Comparison of ENCODE assay signal across 11 cellular contexts in genomic region chr4:146124023-146124680, GRCh38. TPM values are rescaled to one million over a fixed set of nuclear protein-coding genes. Genes with fewer than 3 reads are reported as not detected.
A peak's percentile ranks its signal among the peaks of the same experiment; 100 is the strongest.
DNase-seq lines count a peak whose midpoint lies in the region; ATAC-seq and TF ChIP-seq lines count a peak whose summit lies in the region.
"Had no signal": no experiment of that assay in that cellular context is flagged by ENCODE, and none has a peak within 500 bp of the region (broad histone marks: within the 10 kb centered on the region; RNA-seq: fewer than 3 reads in every experiment).

No MANE protein-coding gene starts in this region.

- ATAC-seq in activated naive CD4-positive, alpha-beta T cell treated with anti-CD3 and anti-CD28 coated beads, Interleukin-2, amount 50 U/mL, for 72 hours = peak; percentile 44 to 66
- ATAC-seq in HG02678 (IDR thresholded peaks at IDR 0.05; ENCODE audit: unreplicated experiment) (peak; percentile 73), upper lobe of right lung (peak; percentile 52), left colon (no peak)

- no peak overlapping the region for H3K4me3 ChIP-seq in upper lobe of right lung
- H3K4me3 ChIP-seq: adrenal gland, SK-N-MC had no signal

- TF ChIP-seq CTCF in upper lobe of right lung (IDR thresholded peaks at IDR 0.05) = no peak

- H3K36me3 Mint-ChIP-seq in activated naive CD4-positive, alpha-beta T cell treated with anti-CD3 and anti-CD28 coated beads, Interleukin-2, amount 50 U/mL, for 72 hours = no peaks in the 10 kb centered on the region

- intact Hi-C loops in upper lobe of right lung (cut with DNase I) (no loop called here), left colon (cut with DNase I, micrococcal nuclease) (no loop called here)

- no peaks in the 10 kb centered on the region for H3K27me3 ChIP-seq in upper lobe of right lung
- H3K27me3 ChIP-seq: adrenal gland had no signal

- H3K27ac ChIP-seq in upper lobe of right lung = no peak overlapping the region
- H3K27ac ChIP-seq: adrenal gland, HL-60, SK-N-MC had no signal

- no peaks in the 10 kb centered on the region for H3K9me3 ChIP-seq in upper lobe of right lung
- H3K9me3 ChIP-seq: adrenal gland had no signal

- no peak for DNase-seq in activated naive CD4-positive, alpha-beta T cell treated with anti-CD3 and anti-CD28 coated beads, Interleukin-2, amount 50 U/mL, for 72 hours (ENCODE audit: low spot score in 2 of 2)
- DNase-seq in activated naive CD4-positive, alpha-beta T cell treated with Interleukin-2 at 50 U/mL for 16 hours = no peak
- peak; percentile 43 for DNase-seq in NAMALWA (ENCODE audit: low spot score)
- DNase-seq in upper lobe of right lung = no peak
- DNase-seq in NCI-H2081 (lab: John Stamatoyannopoulos, UW) = no peak
- no peak for DNase-seq in OCI-M1 (lab: John Stamatoyannopoulos, UW)
- DNase-seq in left colon = no peak
- DNase-seq: adrenal gland had no signal

- no peak overlapping the region for H3K27ac Mint-ChIP-seq in activated naive CD4-positive, alpha-beta T cell treated with anti-CD3 and anti-CD28 coated beads, Interleukin-2, amount 50 U/mL, for 72 hours

- H3K9me3 Mint-ChIP-seq in activated naive CD4-positive, alpha-beta T cell treated with anti-CD3 and anti-CD28 coated beads, Interleukin-2, amount 50 U/mL, for 72 hours = peaks cover 0 to 6% of the 10 kb centered on the region in 2 donors

- H3K36me3 ChIP-seq in upper lobe of right lung = no peaks in the 10 kb centered on the region
- H3K36me3 ChIP-seq: adrenal gland had no signal

- no peaks in the 10 kb centered on the region for H3K4me1 ChIP-seq in upper lobe of right lung
- H3K4me1 ChIP-seq: adrenal gland had no signal

RNA-seq across cellular contexts. Expression of gene LSM6, which starts 51.4 kb away (rescaled TPM):
- total RNA-seq in activated naive CD4-positive, alpha-beta T cell treated with anti-CD3 and anti-CD28 coated beads, Interleukin-2, amount 50 U/mL, for 72 hours = 10 to 100 TPM; 47.6 to 49.5 TPM
- 31.8 TPM for total RNA-seq in upper lobe of right lung
- total RNA-seq in left colon = 10 to 100 TPM; 20.2 to 24.7 TPM
